In genomic region chr22:38569181-38569971, GRCh38 we compare ENCODE assay signal across 8 cellular contexts. TPM values are rescaled to one million over a fixed set of nuclear protein-coding genes. Genes with fewer than 3 reads are reported as not detected.
A peak's percentile ranks its signal among the peaks of the same experiment; 100 is the strongest.
DNase-seq lines count a peak whose midpoint lies in the region; ATAC-seq and TF ChIP-seq lines count a peak whose summit lies in the region.

No MANE protein-coding gene starts in this region.

- H3K27me3 Mint-ChIP-seq in CD8-positive, alpha-beta memory T cell, result no peaks in the 10 kb centered on the region
- peaks cover 1% of the 10 kb centered on the region; the same call in 1 of the 2 replicates for H3K27me3 Mint-ChIP-seq in HFFc6 (ENCODE audit: insufficient read depth)
- H3K27me3 Mint-ChIP-seq in activated naive CD8-positive, alpha-beta T cell treated with anti-CD3 and anti-CD28 coated beads for 36 hours, result no peaks in the 10 kb centered on the region
- H3K27me3 Mint-ChIP-seq in stimulated activated naive B cell treated with anti-CD40 and anti-IgM and Interleukin-4, amounts not matched to agents 10 μg/mL and 1 μg/mL and 100 μg/mL, for 72 hours, result no peaks in the 10 kb centered on the region

- CTCF ChIA-PET in CD8-positive, alpha-beta memory T cell (lab: Charles Lee), result no interaction called here

- peak overlapping the region; percentile 85 to 96 (median 91) for H3K4me3 Mint-ChIP-seq in CD8-positive, alpha-beta memory T cell
- peak overlapping the region; percentile 98 for H3K4me3 Mint-ChIP-seq in HFFc6
- H3K4me3 Mint-ChIP-seq in activated naive CD8-positive, alpha-beta T cell treated with anti-CD3 and anti-CD28 coated beads for 36 hours, result peak overlapping the region; percentile 90
- peak overlapping the region; percentile 89 to 96 for H3K4me3 Mint-ChIP-seq in stimulated activated naive B cell treated with anti-CD40 and anti-IgM and Interleukin-4, amounts not matched to agents 10 μg/mL and 1 μg/mL and 100 μg/mL, for 72 hours

- peak in 1 of 2 donors; percentile 0 for ATAC-seq in stimulated activated naive B cell treated with anti-CD40 and anti-IgM and Interleukin-4, amounts not matched to agents 10 μg/mL and 1 μg/mL and 100 μg/mL, for 72 hours (replicated peaks)
- no peak for ATAC-seq in HG02970 (IDR thresholded peaks at IDR 0.05; ENCODE audit: low FRiP score, unreplicated experiment)

- no peaks in the 10 kb centered on the region for H3K9me3 Mint-ChIP-seq in CD8-positive, alpha-beta memory T cell
- no peaks in the 10 kb centered on the region for H3K9me3 Mint-ChIP-seq in HFFc6
- no peaks in the 10 kb centered on the region for H3K9me3 Mint-ChIP-seq in activated naive CD8-positive, alpha-beta T cell treated with anti-CD3 and anti-CD28 coated beads for 36 hours
- no peaks in the 10 kb centered on the region for H3K9me3 Mint-ChIP-seq in stimulated activated naive B cell treated with anti-CD40 and anti-IgM and Interleukin-4, amounts not matched to agents 10 μg/mL and 1 μg/mL and 100 μg/mL, for 72 hours

- H3K27ac ChIP-seq in CD8-positive, alpha-beta memory T cell (ENCODE audit: low read depth, low read length), result peak overlapping the region; percentile 50

- H3K36me3 Mint-ChIP-seq in CD8-positive, alpha-beta memory T cell, result peaks cover 0 to 1% (median 0%) of the 10 kb centered on the region in 3 donors
- H3K36me3 Mint-ChIP-seq in HFFc6 (ENCODE audit: low read depth), result no peaks in the 10 kb centered on the region
- peaks cover 8% of the 10 kb centered on the region for H3K36me3 Mint-ChIP-seq in activated naive CD8-positive, alpha-beta T cell treated with anti-CD3 and anti-CD28 coated beads for 36 hours
- no peaks in the 10 kb centered on the region for H3K36me3 Mint-ChIP-seq in stimulated activated naive B cell treated with anti-CD40 and anti-IgM and Interleukin-4, amounts not matched to agents 10 μg/mL and 1 μg/mL and 100 μg/mL, for 72 hours

- H3K36me3 ChIP-seq in CD8-positive, alpha-beta memory T cell (ENCODE audit: insufficient read depth, low read length), result no peaks in the 10 kb centered on the region

- POLR2A ChIA-PET in CD8-positive, alpha-beta memory T cell (lab: Charles Lee), result no interaction called here

- peaks cover 15% of the 10 kb centered on the region for H3K4me1 ChIP-seq in CD8-positive, alpha-beta memory T cell (ENCODE audit: insufficient read depth, low read length)

- no peaks in the 10 kb centered on the region for H3K9me3 ChIP-seq in CD8-positive, alpha-beta memory T cell (ENCODE audit: low read length)

- H3K27ac Mint-ChIP-seq in CD8-positive, alpha-beta memory T cell, result peak overlapping the region in 6 of 8 donors; percentile 46 to 89 (median 78)
- peak overlapping the region; percentile 90 for H3K27ac Mint-ChIP-seq in HFFc6
- peak overlapping the region; percentile 98 for H3K27ac Mint-ChIP-seq in activated naive CD8-positive, alpha-beta T cell treated with anti-CD3 and anti-CD28 coated beads for 36 hours
- peak overlapping the region; percentile 96 for H3K27ac Mint-ChIP-seq in stimulated activated naive B cell treated with anti-CD40 and anti-IgM and Interleukin-4, amounts not matched to agents 10 μg/mL and 1 μg/mL and 100 μg/mL, for 72 hours

- H3K4me1 Mint-ChIP-seq in CD8-positive, alpha-beta memory T cell, result peaks cover 13 to 23% (median 20%) of the 10 kb centered on the region in 3 donors
- H3K4me1 Mint-ChIP-seq in HFFc6 (ENCODE audit: low read depth), result peaks cover 30% of the 10 kb centered on the region
- peaks cover 19% of the 10 kb centered on the region for H3K4me1 Mint-ChIP-seq in activated naive CD8-positive, alpha-beta T cell treated with anti-CD3 and anti-CD28 coated beads for 36 hours
- peaks cover 10 to 22% of the 10 kb centered on the region in 2 donors for H3K4me1 Mint-ChIP-seq in stimulated activated naive B cell treated with anti-CD40 and anti-IgM and Interleukin-4, amounts not matched to agents 10 μg/mL and 1 μg/mL and 100 μg/mL, for 72 hours

- no peak for TF ChIP-seq CTCF in HFFc6 (IDR thresholded peaks at IDR 0.05)

- no peaks in the 10 kb centered on the region for H3K27me3 ChIP-seq in CD8-positive, alpha-beta memory T cell (ENCODE audit: insufficient read depth, low read length, poor library complexity, severe bottlenecking)

- peak overlapping the region; percentile 69 for H3K4me3 ChIP-seq in CD8-positive, alpha-beta memory T cell (ENCODE audit: low read length)

- peak in 1 of 5 donors; percentile 4 for DNase-seq in CD8-positive, alpha-beta memory T cell
- DNase-seq in HFFc6, result no peak
- no peak for DNase-seq in activated naive CD8-positive, alpha-beta T cell treated with anti-CD3 and anti-CD28 coated beads for 36 hours
- DNase-seq in iPS-NIHi11 (ENCODE audit: low spot score), result peak; percentile 44
- DNase-seq in stimulated activated naive B cell treated with anti-CD40 and anti-IgM and Interleukin-4, amounts not matched to agents 10 μg/mL and 1 μg/mL and 100 μg/mL, for 72 hours, result no peak
- DNase-seq in hippocampal formation (lab: John Stamatoyannopoulos, UW), result no peak
- no peak for DNase-seq in activated gamma-delta T cell treated with Interleukin-2 at 50 U/mL for 16 hours

RNA-seq across cellular contexts. Expression of gene DMC1, which starts 0.6 kb away (rescaled TPM):
- 10 to 100 TPM; 10.9 to 17.2 TPM for total RNA-seq in CD8-positive, alpha-beta memory T cell
- not detected for polyA plus RNA-seq in CD8-positive, alpha-beta memory T cell
- 1 to 10 TPM; 2.4 to 6.3 (median 3.3) TPM for total RNA-seq in HFFc6 (2021; fragmentation: NEBNext Ultra II Directional; extraction: Animal tissue kit (Norgen Biotek cat#: 25700))
- 10 to 100 TPM; 12.9 to 14.5 TPM for total RNA-seq in activated naive CD8-positive, alpha-beta T cell treated with anti-CD3 and anti-CD28 coated beads for 36 hours
